14 cellular contexts compared by ENCODE assay signal in genomic region chr2:215900203-215900611, GRCh38.
DNase-seq lines count a peak whose midpoint lies in the region; ATAC-seq and TF ChIP-seq lines count a peak whose summit lies in the region.
"Had no signal": no experiment of that assay in that cellular context is flagged by ENCODE, and none has a peak within 500 bp of the region (broad histone marks: within the 10 kb centered on the region; RNA-seq: fewer than 3 reads in every experiment).

No MANE protein-coding gene starts in this region.

- in situ Hi-C loops in transverse colon (cut with MboI; ENCODE audit: low pct_ligation_motif_present in 1 of 4, low pct_unique_long_range_greater_than_20kb in 1 of 4, low sequenced_read_pairs in 3 of 4): no loop called here

- TF ChIP-seq CTCF in RWPE2 (IDR thresholded peaks at IDR 0.05; ENCODE audit: poor library complexity, severe bottlenecking) (no peak), fibroblast of villous mesenchyme (IDR thresholded peaks at IDR 0.05; ENCODE audit: insufficient read depth, low read depth, low read length) (no peak), transverse colon (IDR thresholded peaks at IDR 0.05) (no peak)

- H3K4me1 ChIP-seq in RWPE2 (ENCODE audit: insufficient read depth, poor library complexity, severe bottlenecking) (peaks cover 8% of the 10 kb centered on the region), transverse colon (no peaks in the 10 kb centered on the region)

- TF ChIP-seq POLR2A in transverse colon (IDR thresholded peaks at IDR 0.05) (no peak), erythroblast (IDR thresholded peaks at IDR 0.05; ENCODE audit: low read length) (no peak)

- H3K36me3 ChIP-seq in RWPE2 (ENCODE audit: low read depth): no peaks in the 10 kb centered on the region
- H3K36me3 ChIP-seq in transverse colon: no peaks in the 10 kb centered on the region
- H3K36me3 ChIP-seq: heart left ventricle had no signal

- H3K27me3 ChIP-seq in RWPE2 (ENCODE audit: insufficient read depth, poor library complexity, severe bottlenecking) (no peaks in the 10 kb centered on the region), transverse colon (no peaks in the 10 kb centered on the region)
- H3K27me3 ChIP-seq: heart left ventricle had no signal

- H3K4me3 ChIP-seq in RWPE2 (ENCODE audit: severe bottlenecking) (no peak overlapping the region), fibroblast of villous mesenchyme (ENCODE audit: low read depth, low read length) (no peak overlapping the region), transverse colon (no peak overlapping the region)
- H3K4me3 ChIP-seq: coronary artery, heart left ventricle had no signal

- intact Hi-C loops in transverse colon (cut with DNase I; ENCODE audit: low total_unique reads): no loop called here

- no peak for TF ChIP-seq EP300 in transverse colon (IDR thresholded peaks at IDR 0.05; ENCODE audit: low read depth)

- peak; percentile 19 for DNase-seq in NCI-H2196 (lab: John Stamatoyannopoulos, UW; ENCODE audit: unreplicated experiment)
- DNase-seq in NCI-H2196 treated with DMSO at 0.1 percent for 48 hours (lab: John Stamatoyannopoulos, UW; ENCODE audit: unreplicated experiment): no peak
- no peak for DNase-seq in RWPE2 (ENCODE audit: low spot score)
- peak; percentile 72 for DNase-seq in fibroblast of villous mesenchyme (ENCODE audit: low read depth)
- peak; percentile 84 for DNase-seq in stromal cell of bone marrow (ENCODE audit: low read depth)
- DNase-seq in transverse colon: no peak
- no peak for DNase-seq in OCI-M2 (lab: John Stamatoyannopoulos, UW; ENCODE audit: unreplicated experiment)
- DNase-seq in erythroblast (lab: John Stamatoyannopoulos, UW): no peak
- DNase-seq: 8988T; activated CD4-positive, alpha-beta T cell treated with anti-CD3 and anti-CD28 coated beads for 48 hours; heart left ventricle; NCI-H446; SK-N-SH had no signal

- peak; percentile 90 for ATAC-seq in RWPE2 (ENCODE audit: low read depth)

- H3K27ac ChIP-seq in RWPE2 (ENCODE audit: poor library complexity, severe bottlenecking) (no peak overlapping the region), transverse colon (no peak overlapping the region)
- H3K27ac ChIP-seq: coronary artery, heart left ventricle had no signal

- H3K9me3 ChIP-seq in RWPE2 (ENCODE audit: severe bottlenecking) (no peaks in the 10 kb centered on the region), transverse colon (no peaks in the 10 kb centered on the region)
- H3K9me3 ChIP-seq: heart left ventricle, SK-N-SH had no signal

- WGBS in transverse colon (ENCODE audit: low coverage in 1 of 2), 2 donors: 85% methylated on average over 4 of the region's 4 CpGs; no CpG with 5 or more reads in 1 of the 2 donors

Comparison
In these comparisons a context has a peak if more than half of its experiments do, and no peak if none do; other contexts are left out.
1. DNase-seq: peak in NCI-H2196 (single experiment), fibroblast of villous mesenchyme (single experiment) and stromal cell of bone marrow (single experiment); none in NCI-H2196 treated with DMSO at 0.1 percent for 48 hours (single experiment), RWPE2 (single experiment), transverse colon (single experiment), OCI-M2 (single experiment) and erythroblast (0 of 2).